22 cellular contexts compared by ENCODE assay signal in the genomic region with DNA sequence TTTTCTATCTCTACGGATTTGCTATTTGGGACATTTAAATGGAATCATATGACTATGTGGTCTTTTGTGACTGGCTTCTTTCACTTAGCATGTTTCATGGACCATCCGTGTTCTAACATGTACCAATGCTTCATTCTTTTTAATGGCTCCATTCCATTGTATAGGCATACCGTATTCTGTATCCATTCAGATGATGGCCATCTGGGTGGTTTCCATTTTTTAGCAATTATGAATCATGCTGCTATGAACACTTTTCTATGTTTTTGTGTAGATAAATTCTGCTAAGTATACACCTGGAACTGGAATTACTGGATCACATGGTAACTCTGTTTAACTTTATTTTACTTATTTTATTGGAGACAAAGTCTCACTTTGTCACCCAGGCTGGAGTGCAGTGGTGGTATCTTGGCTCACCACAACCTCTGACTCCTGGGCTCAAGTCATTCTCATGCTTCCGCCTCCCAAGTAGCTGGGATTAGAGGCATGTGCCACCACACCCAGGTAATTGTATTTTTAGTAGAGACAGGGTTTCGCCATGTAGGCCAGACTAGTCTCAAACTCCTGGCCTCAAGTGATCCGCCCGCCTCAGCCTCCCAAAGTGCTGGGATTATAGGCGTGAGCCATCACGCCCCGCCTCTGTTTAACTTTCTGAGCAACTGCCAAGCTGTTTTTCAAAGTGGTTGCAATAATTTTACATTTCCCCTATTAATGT. TPM values are rescaled to one million over a fixed set of nuclear protein-coding genes. Genes with fewer than 3 reads are reported as not detected.
DNase-seq lines count a peak whose midpoint lies in the region; ATAC-seq and TF ChIP-seq lines count a peak whose summit lies in the region.
"Had no signal": no experiment of that assay in that cellular context is flagged by ENCODE, and none has a peak within 500 bp of the region (broad histone marks: within the 10 kb centered on the region; RNA-seq: fewer than 3 reads in every experiment).

No MANE protein-coding gene starts in this region.

- H3K4me3 ChIP-seq in HEK293 (ENCODE audit: low read depth, low read length) (no peak overlapping the region), mucosa of descending colon (no peak overlapping the region)
- H3K4me3 ChIP-seq: heart right ventricle, thoracic aorta had no signal

- H3K9me3 Mint-ChIP-seq in Calu3 (ENCODE audit: low read depth, unreplicated experiment), result no peaks in the 10 kb centered on the region
- peaks cover 0 to 3% (median 0%) of the 10 kb centered on the region in 5 experiments for H3K9me3 Mint-ChIP-seq in brain
- H3K9me3 Mint-ChIP-seq in activated T-helper 2 cell treated with anti-CD3 and anti-CD28 coated beads, Interferon-gamma antibody, Interleukin-2, Interleukin-4, amounts not matched to agents 10 μg/mL and 5 μg/mL and 100 μg/mL, durations not matched to agents 14 hours and 24 hours and 36 hours, result no peaks in the 10 kb centered on the region
- H3K9me3 Mint-ChIP-seq: HFFc6 had no signal

- CTCF ChIA-PET in Calu3 (lab: Charles Lee), result interaction anchor here (0.6 to 1.3 kb wide), 2 partner anchors 47 to 360 kb away, joined by 3 to 4 read pairs; no protein-coding TSS in a partner anchor
- CTCF ChIA-PET in HEK293 (lab: Yijun Ruan, JAX), result interaction anchor here (0.7 kb wide), 1 partner anchor 541 kb away, joined by 3 read pairs; no protein-coding TSS in a partner anchor

- TF ChIP-seq CTCF in Calu3 (IDR thresholded peaks at IDR 0.05; ENCODE audit: unreplicated experiment), result no peak
- no peak for TF ChIP-seq CTCF in HEK293 (tag by site-specific recombination; IDR thresholded peaks at IDR 0.05)
- TF ChIP-seq CTCF in brain (conservative IDR thresholded peaks at IDR 0.05), result no peak
- TF ChIP-seq CTCF in mucosa of descending colon (IDR thresholded peaks at IDR 0.05), result no peak

- H3K4me1 ChIP-seq in HEK293 (ENCODE audit: control insufficient read depth, insufficient read depth, low read length) (peaks cover 11% of the 10 kb centered on the region), mucosa of descending colon (ENCODE audit: low read depth) (peaks cover 31% of the 10 kb centered on the region)

- intact Hi-C loops in Calu3 (cut with micrococcal nuclease; ENCODE audit: unreplicated experiment), result no loop called here
- intact Hi-C loops in mucosa of descending colon (cut with DNase I, micrococcal nuclease), result no loop called here
- intact Hi-C loops in activated T-helper 2 cell treated with anti-CD3 and anti-CD28 coated beads, Interferon-gamma antibody, Interleukin-2, Interleukin-4, amounts not matched to agents 10 μg/mL and 5 μg/mL and 100 μg/mL, durations not matched to agents 14 hours and 24 hours and 36 hours (cut with micrococcal nuclease), result no loop called here

- H3K9me3 ChIP-seq in HEK293 (ENCODE audit: control insufficient read depth, insufficient read depth, low read depth, low read length) (no peaks in the 10 kb centered on the region), mucosa of descending colon (no peaks in the 10 kb centered on the region)
- H3K9me3 ChIP-seq: heart right ventricle, thoracic aorta had no signal

- peaks cover 8 to 12% of the 10 kb centered on the region in 2 experiments for H3K36me3 ChIP-seq in HEK293 (ENCODE audit: control insufficient read depth in 2 of 2, insufficient read depth in 1 of 2, low read length in 2 of 2)
- H3K36me3 ChIP-seq in mucosa of descending colon (ENCODE audit: low read depth), result no peaks in the 10 kb centered on the region
- H3K36me3 ChIP-seq: thoracic aorta had no signal

- H3K4me3 Mint-ChIP-seq in Calu3 (ENCODE audit: low read depth, unreplicated experiment), result no peak overlapping the region
- peak overlapping the region in 1 of 5 experiments; percentile 22 for H3K4me3 Mint-ChIP-seq in brain
- H3K4me3 Mint-ChIP-seq in activated T-helper 2 cell treated with anti-CD3 and anti-CD28 coated beads, Interferon-gamma antibody, Interleukin-2, Interleukin-4, amounts not matched to agents 10 μg/mL and 5 μg/mL and 100 μg/mL, durations not matched to agents 14 hours and 24 hours and 36 hours (ENCODE audit: low read depth), result no peak overlapping the region
- H3K4me3 Mint-ChIP-seq: B cell, HFFc6 had no signal

- no peaks in the 10 kb centered on the region for H3K27me3 Mint-ChIP-seq in Calu3 (ENCODE audit: unreplicated experiment)
- no peaks in the 10 kb centered on the region for H3K27me3 Mint-ChIP-seq in brain
- no peaks in the 10 kb centered on the region for H3K27me3 Mint-ChIP-seq in activated T-helper 2 cell treated with anti-CD3 and anti-CD28 coated beads, Interferon-gamma antibody, Interleukin-2, Interleukin-4, amounts not matched to agents 10 μg/mL and 5 μg/mL and 100 μg/mL, durations not matched to agents 14 hours and 24 hours and 36 hours (ENCODE audit: low read depth)
- H3K27me3 Mint-ChIP-seq: B cell had no signal

- H3K4me1 Mint-ChIP-seq in Calu3 (ENCODE audit: low read depth, unreplicated experiment) (peaks cover 33% of the 10 kb centered on the region), brain (peaks cover 69% of the 10 kb centered on the region)
- peaks cover 34% of the 10 kb centered on the region for H3K4me1 Mint-ChIP-seq in activated T-helper 2 cell treated with anti-CD3 and anti-CD28 coated beads, Interferon-gamma antibody, Interleukin-2, Interleukin-4, amounts not matched to agents 10 μg/mL and 5 μg/mL and 100 μg/mL, durations not matched to agents 14 hours and 24 hours and 36 hours (ENCODE audit: low read depth)

- BruUV-seq in Calu3 (replicated peaks; lab: Mats Ljungman, UMichigan), result no TSS peak

- peaks cover 5% of the 10 kb centered on the region for H3K36me3 Mint-ChIP-seq in Calu3 (ENCODE audit: insufficient read depth, unreplicated experiment)
- H3K36me3 Mint-ChIP-seq in brain, result peaks cover 43% of the 10 kb centered on the region
- H3K36me3 Mint-ChIP-seq in activated T-helper 2 cell treated with anti-CD3 and anti-CD28 coated beads, Interferon-gamma antibody, Interleukin-2, Interleukin-4, amounts not matched to agents 10 μg/mL and 5 μg/mL and 100 μg/mL, durations not matched to agents 14 hours and 24 hours and 36 hours (ENCODE audit: low read depth), result peaks cover 38% of the 10 kb centered on the region

- DNase-seq in Calu3 (peak; percentile 39), mucosa of descending colon (peak; percentile 71 to 78 (median 75)), amniotic stem cell (lab: John Stamatoyannopoulos, UW) (no peak), left lobe of liver (ENCODE audit: low spot score) (no peak), SHP77 (lab: John Stamatoyannopoulos, UW) (no peak)
- DNase-seq in activated T-helper 2 cell treated with anti-CD3 and anti-CD28 coated beads, Interferon-gamma antibody, Interleukin-2, Interleukin-4, amounts not matched to agents 10 μg/mL and 5 μg/mL and 100 μg/mL, durations not matched to agents 14 hours and 24 hours and 36 hours (ENCODE audit: low spot score), result no peak
- DNase-seq: activated CD4-positive, CD25-positive, alpha-beta regulatory T cell; activated gamma-delta T cell treated with Interleukin-2 at 50 U/mL for 16 hours; amygdala; effector CD8-positive, alpha-beta T cell; GDM1; heart right ventricle; HFFc6; Kasumi-1; kidney glomerular epithelial cell; NCI-H1105 treated with DMSO at 0.1 percent for 48 hours; NCI-H2171; SIG-M5 had no signal

- H3K27ac ChIP-seq in HEK293 (ENCODE audit: extremely low read depth, low read depth, low read length), result 0 out of 2 replicates have a peak overlapping the region, but pooled peaks have one; percentile 34
- H3K27ac ChIP-seq: heart right ventricle, thoracic aorta had no signal

- POLR2A ChIA-PET in HEK293 (lab: Yijun Ruan, JAX), result no interaction called here

- ATAC-seq in mucosa of descending colon (peak; percentile 97), left lobe of liver (no peak)
- ATAC-seq: heart right ventricle had no signal

- H3K27ac Mint-ChIP-seq in Calu3 (ENCODE audit: unreplicated experiment) (no peak overlapping the region), brain (peak overlapping the region in 4 of 5 experiments; percentile 4 to 70 (median 36))
- no peak overlapping the region for H3K27ac Mint-ChIP-seq in activated T-helper 2 cell treated with anti-CD3 and anti-CD28 coated beads, Interferon-gamma antibody, Interleukin-2, Interleukin-4, amounts not matched to agents 10 μg/mL and 5 μg/mL and 100 μg/mL, durations not matched to agents 14 hours and 24 hours and 36 hours
- H3K27ac Mint-ChIP-seq: B cell, HFFc6 had no signal

TF ChIP-seq in HEK293, 187 proteins besides CTCF, POLR2A, EP300 and RAD21 (continues in another document):
- TF ChIP-seq ZBTB20 (tag by site-specific recombination; IDR thresholded peaks at IDR 0.05) (peak; percentile 52; the same call in 1 of the 2 replicates), ZNF350 (tag by site-specific recombination; IDR thresholded peaks at IDR 0.05) (no peak), OSR2 (tag by site-specific recombination; IDR thresholded peaks at IDR 0.05) (peak; percentile 89), ZNF530 (tag by site-specific recombination; IDR thresholded peaks at IDR 0.05; ENCODE audit: low read depth) (no peak), KLF1 (tag by site-specific recombination; IDR thresholded peaks at IDR 0.05) (peak; percentile 89), HIC1 (tag by site-specific recombination; IDR thresholded peaks at IDR 0.05) (no peak), HOXA7 (CRISPR knock-in tag; IDR thresholded peaks at IDR 0.05; ENCODE audit: borderline replicate concordance) (no peak), ZNF707 (tag by site-specific recombination; IDR thresholded peaks at IDR 0.05) (no peak), SP2 (tag by site-specific recombination; IDR thresholded peaks at IDR 0.05) (peak; percentile 30; the same call in 1 of the 2 replicates)

RNA-seq across cellular contexts. Expression of gene UBP1, which starts 13.4 kb away (rescaled TPM):
- total RNA-seq in Calu3 (2022) (68.3 and 72.4 TPM in 2 replicates), mucosa of descending colon (10 to 100 TPM; 62.1 to 90.9 (median 64.3) TPM), left lobe of liver (24.3 TPM)
- 23.7 TPM for polyA plus RNA-seq in brain (ENCODE audit: insufficient read depth, low read depth, low replicate concordance)
- 59.2 and 63.8 TPM in 2 replicates for total RNA-seq in activated T-helper 2 cell treated with anti-CD3 and anti-CD28 coated beads, Interferon-gamma antibody, Interleukin-2, Interleukin-4, amounts not matched to agents 10 μg/mL and 5 μg/mL and 100 μg/mL, durations not matched to agents 14 hours and 24 hours and 36 hours

Comparison
In these comparisons a context has a peak if more than half of its experiments do, and no peak if none do; other contexts are left out.
1. DNase-seq: peak in Calu3 (single experiment) and mucosa of descending colon (3 of 3); none in amniotic stem cell (single experiment), left lobe of liver (single experiment), activated T-helper 2 cell treated with anti-CD3 and anti-CD28 coated beads, Interferon-gamma antibody, Interleukin-2, Interleukin-4, amounts not matched to agents 10 μg/mL and 5 μg/mL and 100 μg/mL, durations not matched to agents 14 hours and 24 hours and 36 hours (single experiment) and SHP77 (0 of 2).
2. H3K27ac Mint-ChIP-seq: peak in brain (4 of 5); none in Calu3 (single experiment) and activated T-helper 2 cell treated with anti-CD3 and anti-CD28 coated beads, Interferon-gamma antibody, Interleukin-2, Interleukin-4, amounts not matched to agents 10 μg/mL and 5 μg/mL and 100 μg/mL, durations not matched to agents 14 hours and 24 hours and 36 hours (single experiment).